ENCODE assay signal across 8 cellular contexts in the genomic region with DNA sequence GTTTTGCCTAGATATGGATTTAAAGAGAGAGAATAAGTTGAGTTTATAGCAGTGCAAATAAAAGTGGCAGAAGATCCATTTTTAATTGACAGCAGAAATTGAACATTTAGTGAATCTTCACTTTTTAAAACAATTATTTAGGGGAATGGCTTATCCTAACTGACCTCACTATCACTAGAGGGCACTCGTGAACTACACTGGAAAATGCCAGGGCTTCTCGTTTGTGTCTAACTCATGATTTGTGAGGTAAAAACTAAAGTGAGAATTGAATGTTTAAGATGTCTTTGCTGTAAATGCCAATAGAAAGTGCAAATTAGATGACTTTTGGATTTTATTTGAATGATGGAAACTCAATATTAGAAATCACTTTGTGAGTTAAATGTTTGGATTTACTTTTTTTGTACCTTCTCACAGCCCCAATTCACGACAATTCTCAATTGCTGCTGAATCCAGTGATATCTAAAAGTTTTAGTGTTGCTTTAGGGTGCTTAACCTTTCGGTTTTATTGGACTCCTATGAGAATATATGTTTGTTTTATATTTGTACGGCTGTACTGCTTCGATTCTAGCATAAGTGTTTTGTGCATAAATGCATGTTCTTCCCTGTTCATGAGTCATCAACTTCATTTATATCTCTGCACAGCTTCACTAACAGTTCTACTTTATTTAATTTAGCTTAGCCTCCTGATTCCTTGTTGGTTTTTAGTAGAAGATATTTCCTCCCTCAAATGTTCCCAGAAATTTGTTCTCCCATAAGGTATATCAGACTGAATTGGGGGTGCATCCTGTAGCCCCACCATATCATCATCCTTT.
DNase-seq lines count a peak whose midpoint lies in the region; ATAC-seq and TF ChIP-seq lines count a peak whose summit lies in the region.

No MANE protein-coding gene starts in this region.

- no peak overlapping the region for H2AFZ ChIP-seq in Loucy (ENCODE audit: low read length)

- no peak for TF ChIP-seq EP300 in sigmoid colon (IDR thresholded peaks at IDR 0.05)

- H3K27ac ChIP-seq in sigmoid colon, result no peak overlapping the region
- no peak overlapping the region for H3K27ac ChIP-seq in effector memory CD4-positive, alpha-beta T cell (ENCODE audit: insufficient read depth, low read length, poor library complexity, severe bottlenecking)

- H4K20me1 ChIP-seq in Loucy (ENCODE audit: insufficient read depth, low read length, poor library complexity, severe bottlenecking), result no peaks in the 10 kb centered on the region

- H3K4me3 ChIP-seq in Loucy (ENCODE audit: low read length, poor library complexity, severe bottlenecking) (no peak overlapping the region), foreskin fibroblast (ENCODE audit: low read depth in 1 of 2, low read length in 2 of 2) (no peak overlapping the region), sigmoid colon (no peak overlapping the region)
- H3K4me3 ChIP-seq in effector memory CD4-positive, alpha-beta T cell (ENCODE audit: insufficient read depth, low read depth, low read length, poor library complexity, severe bottlenecking), result no peak overlapping the region

- no peaks in the 10 kb centered on the region for H3K9me3 ChIP-seq in Loucy (ENCODE audit: insufficient read depth, low read depth, low read length)
- H3K9me3 ChIP-seq in sigmoid colon, result no peaks in the 10 kb centered on the region
- no peaks in the 10 kb centered on the region for H3K9me3 ChIP-seq in effector memory CD4-positive, alpha-beta T cell (ENCODE audit: control insufficient read depth, low read length)

- DNase-seq in NCI-H82 (lab: John Stamatoyannopoulos, UW) (peak; percentile 72), NCI-H82 treated with DMSO at 0.1 percent for 48 hours (lab: John Stamatoyannopoulos, UW; ENCODE audit: unreplicated experiment) (no peak), foreskin fibroblast (peak in 1 of 2 donors; percentile 74), sigmoid colon (no peak), NCI-H1436 treated with DMSO at 0.1 percent for 48 hours (lab: John Stamatoyannopoulos, UW) (no peak)
- DNase-seq in effector memory CD4-positive, alpha-beta T cell, result no peak

- no peaks in the 10 kb centered on the region for H3K27me3 ChIP-seq in Loucy (ENCODE audit: insufficient read depth, low read length, poor library complexity, severe bottlenecking)
- H3K27me3 ChIP-seq in sigmoid colon, result no peaks in the 10 kb centered on the region
- no peaks in the 10 kb centered on the region for H3K27me3 ChIP-seq in effector memory CD4-positive, alpha-beta T cell (replicated peaks; ENCODE audit: control insufficient read depth, insufficient read depth, low read length, poor library complexity, severe bottlenecking)

- no peaks in the 10 kb centered on the region for H3K79me2 ChIP-seq in Loucy (ENCODE audit: insufficient read depth, low read length)

- H3K4me1 ChIP-seq in Loucy (ENCODE audit: insufficient read depth, low read length, poor library complexity, severe bottlenecking) (peaks cover 11% of the 10 kb centered on the region), sigmoid colon (no peaks in the 10 kb centered on the region)
- no peaks in the 10 kb centered on the region for H3K4me1 ChIP-seq in effector memory CD4-positive, alpha-beta T cell (ENCODE audit: control insufficient read depth, insufficient read depth, low read length, poor library complexity, severe bottlenecking)

- ATAC-seq in SK-N-SH treated with all-trans-retinoic acid at 6 μM for 48 hours, result peak; percentile 86

- no peak overlapping the region for H3K4me2 ChIP-seq in Loucy (ENCODE audit: low read depth, low read length, poor library complexity, severe bottlenecking)

- H3K9ac ChIP-seq in Loucy (ENCODE audit: low read depth, low read length, poor library complexity, severe bottlenecking), result no peak overlapping the region

- TF ChIP-seq POLR2A in sigmoid colon (IDR thresholded peaks at IDR 0.05), result no peak

- no peaks in the 10 kb centered on the region for H3F3A ChIP-seq in Loucy (ENCODE audit: low read depth)

- intact Hi-C loops in sigmoid colon (cut with DNase I), result loop anchor here (5.0 to 10.0 kb wide), 4 partner anchors 543 to 743 kb away; no protein-coding TSS in a partner anchor

- no peaks in the 10 kb centered on the region for H3K9me2 ChIP-seq in Loucy (replicated peaks; ENCODE audit: low read depth, low read length)

- WGBS in sigmoid colon, 2 donors, result 13 to 31% methylated on average over 6 of the region's 6 CpGs

- TF ChIP-seq CTCF in Loucy (conservative IDR thresholded peaks at IDR 0.05; ENCODE audit: low read length) (peak; percentile 88), foreskin fibroblast (IDR thresholded peaks at IDR 0.05; ENCODE audit: low read depth, low read length) (peak; percentile 84), sigmoid colon (IDR thresholded peaks at IDR 0.05) (peak; percentile 20 to 61 (median 30))

- H3K36me3 ChIP-seq in Loucy (ENCODE audit: insufficient read depth, low read length) (no peaks in the 10 kb centered on the region), sigmoid colon (no peaks in the 10 kb centered on the region)
- no peaks in the 10 kb centered on the region for H3K36me3 ChIP-seq in effector memory CD4-positive, alpha-beta T cell (ENCODE audit: control insufficient read depth, insufficient read depth, low read length)

TF ChIP-seq in SK-N-SH treated with all-trans-retinoic acid at 6 μM for 48 hours, 23 proteins besides CTCF, POLR2A, EP300 and RAD21:
- TF ChIP-seq ZFP30 (CRISPR knock-in tag; IDR thresholded peaks at IDR 0.05), result no peak
- TF ChIP-seq BACH2 (CRISPR knock-in tag; IDR thresholded peaks at IDR 0.05; ENCODE audit: borderline replicate concordance), result no peak
- no peak for TF ChIP-seq OSR1 (CRISPR knock-in tag; IDR thresholded peaks at IDR 0.05)
- TF ChIP-seq, protein P1, sequence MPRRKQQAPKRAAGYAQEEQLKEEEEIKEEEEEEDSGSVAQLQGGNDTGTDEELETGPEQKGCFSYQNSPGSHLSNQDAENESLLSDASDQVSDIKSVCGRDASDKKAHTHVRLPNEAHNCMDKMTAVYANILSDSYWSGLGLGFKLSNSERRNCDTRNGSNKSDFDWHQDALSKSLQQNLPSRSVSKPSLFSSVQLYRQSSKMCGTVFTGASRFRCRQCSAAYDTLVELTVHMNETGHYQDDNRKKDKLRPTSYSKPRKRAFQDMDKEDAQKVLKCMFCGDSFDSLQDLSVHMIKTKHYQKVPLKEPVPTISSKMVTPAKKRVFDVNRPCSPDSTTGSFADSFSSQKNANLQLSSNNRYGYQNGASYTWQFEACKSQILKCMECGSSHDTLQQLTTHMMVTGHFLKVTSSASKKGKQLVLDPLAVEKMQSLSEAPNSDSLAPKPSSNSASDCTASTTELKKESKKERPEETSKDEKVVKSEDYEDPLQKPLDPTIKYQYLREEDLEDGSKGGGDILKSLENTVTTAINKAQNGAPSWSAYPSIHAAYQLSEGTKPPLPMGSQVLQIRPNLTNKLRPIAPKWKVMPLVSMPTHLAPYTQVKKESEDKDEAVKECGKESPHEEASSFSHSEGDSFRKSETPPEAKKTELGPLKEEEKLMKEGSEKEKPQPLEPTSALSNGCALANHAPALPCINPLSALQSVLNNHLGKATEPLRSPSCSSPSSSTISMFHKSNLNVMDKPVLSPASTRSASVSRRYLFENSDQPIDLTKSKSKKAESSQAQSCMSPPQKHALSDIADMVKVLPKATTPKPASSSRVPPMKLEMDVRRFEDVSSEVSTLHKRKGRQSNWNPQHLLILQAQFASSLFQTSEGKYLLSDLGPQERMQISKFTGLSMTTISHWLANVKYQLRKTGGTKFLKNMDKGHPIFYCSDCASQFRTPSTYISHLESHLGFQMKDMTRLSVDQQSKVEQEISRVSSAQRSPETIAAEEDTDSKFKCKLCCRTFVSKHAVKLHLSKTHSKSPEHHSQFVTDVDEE (CRISPR knock-in tag; IDR thresholded peaks at IDR 0.05), result no peak
- no peak for TF ChIP-seq CREB5 (CRISPR knock-in tag; IDR thresholded peaks at IDR 0.05; ENCODE audit: low read depth)
- no peak for TF ChIP-seq ZFP3 (CRISPR knock-in tag; IDR thresholded peaks at IDR 0.05)
- TF ChIP-seq GLIS3 (CRISPR knock-in tag; IDR thresholded peaks at IDR 0.05), result no peak
- TF ChIP-seq ZNF70 (CRISPR knock-in tag; IDR thresholded peaks at IDR 0.05), result no peak
- TF ChIP-seq RARB (CRISPR knock-in tag; IDR thresholded peaks at IDR 0.05), result no peak
- TF ChIP-seq TOX (CRISPR knock-in tag; IDR thresholded peaks at IDR 0.05; ENCODE audit: borderline replicate concordance), result no peak
- TF ChIP-seq SNAI2 (CRISPR knock-in tag; IDR thresholded peaks at IDR 0.05), result no peak
- TF ChIP-seq, protein P2, sequence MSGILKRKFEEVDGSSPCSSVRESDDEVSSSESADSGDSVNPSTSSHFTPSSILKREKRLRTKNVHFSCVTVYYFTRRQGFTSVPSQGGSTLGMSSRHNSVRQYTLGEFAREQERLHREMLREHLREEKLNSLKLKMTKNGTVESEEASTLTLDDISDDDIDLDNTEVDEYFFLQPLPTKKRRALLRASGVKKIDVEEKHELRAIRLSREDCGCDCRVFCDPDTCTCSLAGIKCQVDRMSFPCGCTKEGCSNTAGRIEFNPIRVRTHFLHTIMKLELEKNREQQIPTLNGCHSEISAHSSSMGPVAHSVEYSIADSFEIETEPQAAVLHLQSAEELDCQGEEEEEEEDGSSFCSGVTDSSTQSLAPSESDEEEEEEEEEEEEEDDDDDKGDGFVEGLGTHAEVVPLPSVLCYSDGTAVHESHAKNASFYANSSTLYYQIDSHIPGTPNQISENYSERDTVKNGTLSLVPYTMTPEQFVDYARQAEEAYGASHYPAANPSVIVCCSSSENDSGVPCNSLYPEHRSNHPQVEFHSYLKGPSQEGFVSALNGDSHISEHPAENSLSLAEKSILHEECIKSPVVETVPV (CRISPR knock-in tag; IDR thresholded peaks at IDR 0.05), result no peak
- no peak for TF ChIP-seq ZC3H10 (CRISPR knock-in tag; IDR thresholded peaks at IDR 0.05)
- no peak for TF ChIP-seq CSDC2 (CRISPR knock-in tag; IDR thresholded peaks at IDR 0.05)

Comparison
In these comparisons a context has a peak if more than half of its experiments do, and no peak if none do; other contexts are left out.
1. CTCF ChIP-seq: peak in every context shown above with its lines; median percentile 88 in Loucy; 84 in foreskin fibroblast; 30 in sigmoid colon.